18 cellular contexts compared by ENCODE assay signal in the genomic region with DNA sequence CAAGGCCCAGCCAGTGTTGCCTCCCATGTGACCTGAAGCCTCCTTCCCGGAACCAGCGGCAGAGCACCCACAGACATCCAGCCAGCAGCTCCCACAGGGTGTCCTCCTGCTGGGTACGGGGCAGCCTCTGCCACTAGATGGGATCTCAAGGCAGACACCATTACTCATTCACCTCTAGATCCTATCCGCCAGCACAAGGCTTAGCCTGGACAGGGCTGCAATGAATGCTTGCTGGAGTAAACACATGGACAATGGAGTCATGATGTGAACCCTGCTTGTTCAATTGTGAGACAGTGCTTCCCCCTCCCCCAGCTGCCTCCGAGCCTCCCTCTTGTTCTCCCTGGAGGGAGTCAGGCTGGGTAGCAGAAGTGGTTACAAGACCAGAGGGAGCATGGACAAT.
A peak's percentile ranks its signal among the peaks of the same experiment; 100 is the strongest.
DNase-seq lines count a peak whose midpoint lies in the region; ATAC-seq and TF ChIP-seq lines count a peak whose summit lies in the region.
"Had no signal": no experiment of that assay in that cellular context is flagged by ENCODE, and none has a peak within 500 bp of the region (broad histone marks: within the 10 kb centered on the region; RNA-seq: fewer than 3 reads in every experiment).

No MANE protein-coding gene starts in this region.

- DNase-seq in Ammon's horn (ENCODE audit: low spot score) (peak; percentile 47), NCI-H526 treated with DMSO at 0.1 percent for 48 hours (lab: John Stamatoyannopoulos, UW) (peak; percentile 9), glutamatergic neuron (peak; percentile 50), pons (ENCODE audit: low spot score) (peak; percentile 72)
- no peak for DNase-seq in activated CD4-positive, alpha-beta T cell treated with anti-CD3 and anti-CD28 coated beads, Interleukin-2, amount 50 U/mL, for 1 hour
- no peak for DNase-seq in activated CD4-positive, alpha-beta memory T cell treated with anti-CD3 and anti-CD28 coated beads for 36 hours
- DNase-seq: Calu3; CD8-positive, alpha-beta T cell; GF-D8; NCI-H2029 treated with DMSO at 0.1 percent for 48 hours; NCI-H2171; NCI-H82; PC-3; RPMI8226; SHP77 treated with DMSO at 0.1 percent for 48 hours; SK-N-SH had no signal

- no peaks in the 10 kb centered on the region for H3K36me3 Mint-ChIP-seq in glutamatergic neuron (ENCODE audit: unreplicated experiment)
- no peaks in the 10 kb centered on the region for H3K36me3 Mint-ChIP-seq in activated CD4-positive, alpha-beta memory T cell treated with anti-CD3 and anti-CD28 coated beads for 36 hours
- H3K36me3 Mint-ChIP-seq: CD8-positive, alpha-beta T cell had no signal

- CTCF ChIA-PET in activated CD4-positive, alpha-beta memory T cell treated with anti-CD3 and anti-CD28 coated beads for 36 hours (lab: Charles Lee) = no interaction called here

- H3K4me1 Mint-ChIP-seq in glutamatergic neuron (ENCODE audit: low read depth, unreplicated experiment) = peaks cover 13% of the 10 kb centered on the region
- no peaks in the 10 kb centered on the region for H3K4me1 Mint-ChIP-seq in activated CD4-positive, alpha-beta memory T cell treated with anti-CD3 and anti-CD28 coated beads for 36 hours (ENCODE audit: low read depth)

- POLR2A ChIA-PET in activated CD4-positive, alpha-beta memory T cell treated with anti-CD3 and anti-CD28 coated beads for 36 hours (lab: Charles Lee) = no interaction called here

- peak overlapping the region; percentile 13 for H3K27ac Mint-ChIP-seq in glutamatergic neuron (ENCODE audit: unreplicated experiment)
- H3K27ac Mint-ChIP-seq in activated CD4-positive, alpha-beta memory T cell treated with anti-CD3 and anti-CD28 coated beads for 36 hours = no peak overlapping the region
- H3K27ac Mint-ChIP-seq: CD8-positive, alpha-beta T cell had no signal

- ATAC-seq in GM21367 (IDR thresholded peaks at IDR 0.05; ENCODE audit: unreplicated experiment) (no peak), GM21528 (IDR thresholded peaks at IDR 0.05; ENCODE audit: low FRiP score, unreplicated experiment) (no peak)
- ATAC-seq: CD8-positive, alpha-beta T cell; PC-3 had no signal

- H3K27me3 Mint-ChIP-seq in glutamatergic neuron (ENCODE audit: unreplicated experiment) = peaks cover 4% of the 10 kb centered on the region
- no peaks in the 10 kb centered on the region for H3K27me3 Mint-ChIP-seq in activated CD4-positive, alpha-beta memory T cell treated with anti-CD3 and anti-CD28 coated beads for 36 hours

- H3K4me3 Mint-ChIP-seq in glutamatergic neuron (ENCODE audit: unreplicated experiment) = peak overlapping the region; percentile 5
- H3K4me3 Mint-ChIP-seq in activated CD4-positive, alpha-beta memory T cell treated with anti-CD3 and anti-CD28 coated beads for 36 hours = no peak overlapping the region
- H3K4me3 Mint-ChIP-seq: CD8-positive, alpha-beta T cell had no signal

- H3K9me3 Mint-ChIP-seq in glutamatergic neuron (ENCODE audit: unreplicated experiment) = peaks cover 2% of the 10 kb centered on the region
- no peaks in the 10 kb centered on the region for H3K9me3 Mint-ChIP-seq in activated CD4-positive, alpha-beta memory T cell treated with anti-CD3 and anti-CD28 coated beads for 36 hours
- H3K9me3 Mint-ChIP-seq: CD8-positive, alpha-beta T cell had no signal

- TF ChIP-seq CTCF in glutamatergic neuron (IDR thresholded peaks at IDR 0.05; ENCODE audit: partially characterized antibody, unreplicated experiment) = no peak

- intact Hi-C loops in activated CD4-positive, alpha-beta memory T cell treated with anti-CD3 and anti-CD28 coated beads for 36 hours (cut with micrococcal nuclease) = no loop called here

Comparison
In these comparisons a context has a peak if more than half of its experiments do, and no peak if none do; other contexts are left out.
1. DNase-seq: peak in Ammon's horn (single experiment), NCI-H526 treated with DMSO at 0.1 percent for 48 hours (single experiment), glutamatergic neuron (single experiment) and pons (single experiment); none in activated CD4-positive, alpha-beta T cell treated with anti-CD3 and anti-CD28 coated beads, Interleukin-2, amount 50 U/mL, for 1 hour (single experiment) and activated CD4-positive, alpha-beta memory T cell treated with anti-CD3 and anti-CD28 coated beads for 36 hours (single experiment).